ENCODE assay signal across 8 cellular contexts in the genomic region with DNA sequence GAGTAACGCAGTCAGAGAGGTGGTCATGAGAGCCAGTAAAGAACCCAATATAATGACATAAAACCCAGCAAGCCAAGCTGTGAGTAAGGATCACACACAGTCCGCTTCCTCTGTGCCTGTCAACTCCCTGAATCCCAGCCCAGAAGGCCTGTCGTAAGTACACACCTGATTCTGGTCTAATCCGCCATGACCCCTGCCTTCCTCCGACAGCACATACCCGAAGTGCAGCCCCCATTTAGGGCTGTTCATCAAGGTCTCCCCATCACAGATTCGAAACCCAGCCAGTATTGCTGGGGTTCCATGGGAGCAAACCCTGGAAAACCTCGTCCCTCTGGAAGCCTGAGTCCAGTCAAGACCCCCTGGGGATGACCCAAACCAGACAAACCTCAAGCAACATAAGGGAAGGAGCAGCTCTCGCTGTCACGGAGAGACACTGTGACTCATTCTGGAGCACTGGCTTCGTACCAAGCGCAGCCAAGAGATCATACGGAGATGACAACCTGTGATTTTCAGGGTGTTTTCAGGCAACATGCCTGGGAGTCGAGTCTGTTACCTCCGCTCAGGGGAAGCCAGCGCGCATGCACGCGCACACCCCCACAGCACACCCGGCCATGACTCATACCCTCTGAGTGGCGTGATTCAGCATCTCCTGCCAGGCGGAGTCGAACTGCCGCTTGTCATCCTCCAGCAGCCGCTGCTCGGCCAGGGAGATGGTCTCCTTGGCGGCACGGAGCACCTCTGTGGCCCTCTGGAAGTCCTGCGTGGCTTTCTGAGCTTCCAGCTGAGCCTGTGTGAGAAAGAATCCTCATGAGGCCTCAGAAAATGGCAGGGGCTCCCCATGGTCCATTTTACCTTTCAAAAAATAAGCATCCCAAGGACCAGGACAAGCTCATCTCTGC.
DNase-seq lines count a peak whose midpoint lies in the region; ATAC-seq, FAIRE-seq and TF ChIP-seq lines count a peak whose summit lies in the region.

No MANE protein-coding gene starts in this region.

- H3K9me3 ChIP-seq in breast epithelium, result no peaks in the 10 kb centered on the region

- H3K27me3 ChIP-seq in breast epithelium (no peaks in the 10 kb centered on the region), kidney epithelial cell (ENCODE audit: control insufficient read depth, insufficient read depth, low read length) (no peaks in the 10 kb centered on the region)

- no peak overlapping the region; the same call in 1 of the 2 replicates for H3K4me3 ChIP-seq in AG04449 (ENCODE audit: low read depth, low read length)
- peak overlapping the region in 2 of 3 donors; percentile 5 to 57 for H3K4me3 ChIP-seq in breast epithelium
- no peak overlapping the region for H3K4me3 ChIP-seq in kidney epithelial cell (ENCODE audit: low read depth, low read length)

- H3K4me1 ChIP-seq in breast epithelium, result peaks cover 0 to 8% of the 10 kb centered on the region in 2 donors

- no peaks in the 10 kb centered on the region for H3K36me3 ChIP-seq in breast epithelium
- no peaks in the 10 kb centered on the region for H3K36me3 ChIP-seq in kidney epithelial cell (ENCODE audit: control insufficient read depth, insufficient read depth, low read length)

- FAIRE-seq in HTR-8/SVneo (lab: Jason Lieb, UNC), result peak; percentile 91

- CTCF ChIA-PET in AG04449 (lab: Yijun Ruan, JAX), result interaction anchor here (0.8 to 12.2 kb wide), 25 partner anchors 14 to 288 kb away, joined by 3 to 409 read pairs (median 16); partner anchors contain the start of gene SH3BP5

- H3K27ac ChIP-seq in breast epithelium, result peak overlapping the region; percentile 90 to 96

- DNase-seq in AG04449 (ENCODE audit: low read depth, low spot score) (peak; percentile 78), HTR-8/SVneo (ENCODE audit: insufficient read length, low spot score) (peak; percentile 98), breast epithelium (ENCODE audit: low spot score in 2 of 2) (peak; percentile 86 to 90), kidney epithelial cell (ENCODE audit: low read depth) (peak; percentile 75)
- DNase-seq in activated CD4-positive, CD25-positive, alpha-beta regulatory T cell (lab: John Stamatoyannopoulos, UW), result peak; percentile 61 to 80 (median 74)
- DNase-seq in stimulated activated CD4-positive, alpha-beta T cell treated with anti-CD3 and anti-CD28 coated beads, Interleukin-1b, Interleukin-23, amount 100 ng/mL, for 4 hours (ENCODE audit: low read depth in 2 of 2), result peak; percentile 69 to 87

- no peak for TF ChIP-seq POLR2A in breast epithelium (IDR thresholded peaks at IDR 0.05)

- no peak for TF ChIP-seq CTCF in AG04449 (IDR thresholded peaks at IDR 0.05; ENCODE audit: insufficient read depth, low read length, missing control alignments)
- no peak for TF ChIP-seq CTCF in breast epithelium (IDR thresholded peaks at IDR 0.05)
- TF ChIP-seq CTCF in kidney epithelial cell (IDR thresholded peaks at IDR 0.05; ENCODE audit: insufficient read depth, low read length, poor library complexity, severe bottlenecking), result no peak

- POLR2A ChIA-PET in AG04449 (lab: Yijun Ruan, JAX), result interaction anchor here (0.7 kb wide), 1 partner anchor 28 kb away, joined by 3 read pairs; no protein-coding TSS in a partner anchor

- ATAC-seq in GM19395 (IDR thresholded peaks at IDR 0.05; ENCODE audit: unreplicated experiment) (peak; percentile 68), GM18502 (IDR thresholded peaks at IDR 0.05; ENCODE audit: poor library complexity, unreplicated experiment) (no peak)

- intact Hi-C loops in breast epithelium (cut with DNase I; ENCODE audit: low total_unique reads), result loop anchor here (10.0 kb wide), 1 partner anchor 115 kb away; no protein-coding TSS in a partner anchor

Comparison
In these comparisons a context has a peak if more than half of its experiments do, and no peak if none do; other contexts are left out.
1. H3K4me3 ChIP-seq: peak in breast epithelium (2 of 3); none in AG04449 (single experiment) and kidney epithelial cell (single experiment).
2. Peak in every context shown above with its lines, with median percentiles within 50 percentile points of each other: DNase-seq.